Comparison of ENCODE assay signal across 8 cellular contexts in genomic region chr2:231412616-231412963, GRCh38. TPM values are rescaled to one million over a fixed set of nuclear protein-coding genes. Genes with fewer than 3 reads are reported as not detected.
DNase-seq lines count a peak whose midpoint lies in the region; ATAC-seq, FAIRE-seq and TF ChIP-seq lines count a peak whose summit lies in the region.

No MANE protein-coding gene starts in this region.

- H3K9me3 ChIP-seq in stomach = peaks cover 0 to 7% (median 0%) of the 10 kb centered on the region in 4 donors

- H3K27me3 Mint-ChIP-seq in HFFc6 (ENCODE audit: insufficient read depth) (no peaks in the 10 kb centered on the region; the same call in 1 of the 2 replicates), activated B cell treated with CpG ODN at 0.5 μM for 24 hours (peaks cover 13% of the 10 kb centered on the region)

- H3K36me3 ChIP-seq in kidney epithelial cell (ENCODE audit: control insufficient read depth, insufficient read depth, low read length) (no peaks in the 10 kb centered on the region), stomach (no peaks in the 10 kb centered on the region)

- 39 to 49% (median 40%) methylated on average over 5 to 9 of the region's 9 CpGs for WGBS in stomach, 5 donors

- peaks cover 20% of the 10 kb centered on the region for H3K4me1 Mint-ChIP-seq in HFFc6 (ENCODE audit: low read depth)
- peaks cover 9% of the 10 kb centered on the region for H3K4me1 Mint-ChIP-seq in activated B cell treated with CpG ODN at 0.5 μM for 24 hours

- no peak for FAIRE-seq in urothelium cell line (lab: Jason Lieb, UNC)

- H3K27me3 ChIP-seq in kidney epithelial cell (ENCODE audit: control insufficient read depth, insufficient read depth, low read length) (no peaks in the 10 kb centered on the region), stomach (peaks cover 0 to 9% (median 5%) of the 10 kb centered on the region in 3 donors)

- POLR2A ChIA-PET in activated B cell treated with CpG ODN at 0.5 μM for 24 hours (lab: Charles Lee) = interaction anchor here (0.8 kb wide), 1 partner anchor 17 kb away, joined by 3 read pairs; the partner anchor contains the start of gene B3GNT7

- TF ChIP-seq CTCF in HFFc6 (IDR thresholded peaks at IDR 0.05) (peak; percentile 65), activated B cell treated with CpG ODN at 0.5 μM for 24 hours (IDR thresholded peaks at IDR 0.05) (no peak), kidney epithelial cell (IDR thresholded peaks at IDR 0.05; ENCODE audit: insufficient read depth, low read length, poor library complexity, severe bottlenecking) (no peak), stomach (IDR thresholded peaks at IDR 0.05) (no peak)

- intact Hi-C loops in activated B cell treated with CpG ODN at 0.5 μM for 24 hours (cut with micrococcal nuclease) = loop anchor here (1.0 to 2.0 kb wide), 5 partner anchors 18 to 308 kb away; partner anchors contain the start of gene B3GNT7
- intact Hi-C loops in stomach (cut with DNase I; ENCODE audit: low total_unique reads) = loop anchor here (5.0 kb wide), 2 partner anchors 115 to 185 kb away; no protein-coding TSS in a partner anchor

- H3K4me3 ChIP-seq in kidney epithelial cell (ENCODE audit: low read depth, low read length) = peak overlapping the region; percentile 76
- H3K4me3 ChIP-seq in stomach = peak overlapping the region; percentile 57 to 73 (median 60)

- H3K9me3 Mint-ChIP-seq in HFFc6 = peaks cover 8% of the 10 kb centered on the region
- peaks cover 2% of the 10 kb centered on the region for H3K9me3 Mint-ChIP-seq in activated B cell treated with CpG ODN at 0.5 μM for 24 hours

- H3K4me3 Mint-ChIP-seq in HFFc6 (peak overlapping the region; percentile 76), activated B cell treated with CpG ODN at 0.5 μM for 24 hours (peak overlapping the region; percentile 30)

- CTCF ChIA-PET in activated B cell treated with CpG ODN at 0.5 μM for 24 hours (lab: Charles Lee) = interaction anchor here (0.8 to 9.7 kb wide), 18 partner anchors 12 to 310 kb away, joined by 3 to 79 read pairs (median 4); no protein-coding TSS in a partner anchor

- H3K36me3 Mint-ChIP-seq in HFFc6 (ENCODE audit: low read depth) (peaks cover 5% of the 10 kb centered on the region; the same call in 1 of the 2 replicates), activated B cell treated with CpG ODN at 0.5 μM for 24 hours (ENCODE audit: low read depth) (no peaks in the 10 kb centered on the region)

- H3K27ac Mint-ChIP-seq in HFFc6 (peak overlapping the region; percentile 6; the same call in 1 of the 2 replicates), activated B cell treated with CpG ODN at 0.5 μM for 24 hours (no peak overlapping the region)

- peak overlapping the region in 2 of 5 donors; percentile 56 to 89 for H3K27ac ChIP-seq in stomach

- no peak for TF ChIP-seq POLR2A in stomach (IDR thresholded peaks at IDR 0.05)

- DNase-seq in HFFc6 (no peak), activated B cell treated with CpG ODN at 0.5 μM for 24 hours (no peak), kidney epithelial cell (ENCODE audit: low read depth) (no peak), stomach (no peak), GF-D8 (lab: John Stamatoyannopoulos, UW) (no peak), urothelium cell line (ENCODE audit: low spot score) (no peak), NCI-H2029 (lab: John Stamatoyannopoulos, UW) (no peak)

- no peak for ATAC-seq in activated B cell treated with CpG ODN at 0.5 μM for 24 hours (ENCODE audit: low read depth)
- ATAC-seq in HG03565 (IDR thresholded peaks at IDR 0.05; ENCODE audit: unreplicated experiment) = no peak

- H3K4me1 ChIP-seq in stomach = peaks cover 0 to 28% (median 16%) of the 10 kb centered on the region in 4 donors

- no peak for TF ChIP-seq EP300 in stomach (IDR thresholded peaks at IDR 0.05)

RNA-seq across cellular contexts. Expression of gene B3GNT7, which starts 17.1 kb away (rescaled TPM):
- under 1 TPM in 5 of 6 experiments, not detected in 1; 0.09 to 0.15 (median 0.11) TPM for total RNA-seq in HFFc6 (2021; fragmentation: NEBNext Ultra II Directional; extraction: Animal tissue kit (Norgen Biotek cat#: 25700))
- 23.7 and 24.4 TPM in 2 replicates for total RNA-seq in activated B cell treated with CpG ODN at 0.5 μM for 24 hours
- 8.8 and 12.2 TPM in 2 replicates for total RNA-seq in kidney epithelial cell
- total RNA-seq in stomach = 100 to 1,000 TPM in 2 of 5 donors, 10 to 100 TPM in 3; 13.4 to 156 (median 33.8) TPM
- 1 to 10 TPM; 1.9 to 8.0 (median 6.1) TPM for polyA plus RNA-seq in stomach

RNA-seq across cellular contexts. Expression of gene NCL, which starts 51.7 kb away (rescaled TPM):
- total RNA-seq in HFFc6 (2021; fragmentation: NEBNext Ultra II Directional; extraction: Animal tissue kit (Norgen Biotek cat#: 25700)) = 100 to 1,000 TPM; 503 to 649 (median 589) TPM
- total RNA-seq in activated B cell treated with CpG ODN at 0.5 μM for 24 hours (693 and 761 TPM in 2 replicates), kidney epithelial cell (122 and 160 TPM in 2 replicates), stomach (100 to 1,000 TPM in 4 of 5 donors, 10 to 100 TPM in 1; 72.3 to 278 (median 184) TPM)
- 100 to 1,000 TPM; 123 to 192 (median 141) TPM for polyA plus RNA-seq in stomach
